Comparison of ENCODE assay signal across 22 cellular contexts in genomic region chr6:14642106-14642505, GRCh38.
"Had no signal": no experiment of that assay in that cellular context is flagged by ENCODE, and none has a peak within 500 bp of the region (broad histone marks: within the 10 kb centered on the region; RNA-seq: fewer than 3 reads in every experiment).

No MANE protein-coding gene starts in this region.

- H3K27ac Mint-ChIP-seq: memory B cell; natural killer cell treated with Interleukin-12 subunit alpha and Interleukin-12 subunit beta and Interleukin-15 and Interleukin-18, amount 100 ng/mL, for 72 hours; progenitor cell of endocrine pancreas; stimulated activated effector memory CD8-positive, alpha-beta T cell treated with anti-CD3 and anti-CD28 coated beads, Interleukin-12 subunit alpha, Interleukin-12 subunit beta, amount 100 ng/mL, for 72 hours had no signal

- ATAC-seq: left lobe of liver; mucosa of descending colon; natural killer cell treated with Interleukin-12 subunit alpha and Interleukin-12 subunit beta and Interleukin-15 and Interleukin-18, amount 100 ng/mL, for 72 hours; sciatic nerve; stimulated activated effector memory CD8-positive, alpha-beta T cell treated with anti-CD3 and anti-CD28 coated beads, Interleukin-12 subunit alpha, Interleukin-12 subunit beta, amount 100 ng/mL, for 72 hours; stimulated activated naive CD8-positive, alpha-beta T cell treated with anti-CD3 and anti-CD28 coated beads, Interleukin-15, Interleukin-2, amounts not matched to agents 100 U/mL and 50 U/mL, for 24 hours had no signal

- H3K27me3 Mint-ChIP-seq: memory B cell, naive B cell had no signal

- H3K4me3 Mint-ChIP-seq: memory B cell; natural killer cell treated with Interleukin-12 subunit alpha and Interleukin-12 subunit beta and Interleukin-15 and Interleukin-18, amount 100 ng/mL, for 72 hours; neural crest cell; stimulated activated effector memory CD8-positive, alpha-beta T cell treated with anti-CD3 and anti-CD28 coated beads, Interleukin-12 subunit alpha, Interleukin-12 subunit beta, amount 100 ng/mL, for 72 hours had no signal

- H3K9me3 Mint-ChIP-seq: memory B cell; natural killer cell treated with Interleukin-12 subunit alpha and Interleukin-12 subunit beta and Interleukin-15 and Interleukin-18, amount 100 ng/mL, for 72 hours; neural crest cell; stimulated activated effector memory CD8-positive, alpha-beta T cell treated with anti-CD3 and anti-CD28 coated beads, Interleukin-12 subunit alpha, Interleukin-12 subunit beta, amount 100 ng/mL, for 72 hours had no signal

- H3K36me3 Mint-ChIP-seq: memory B cell; naive B cell; natural killer cell treated with Interleukin-12 subunit alpha and Interleukin-12 subunit beta and Interleukin-15 and Interleukin-18, amount 100 ng/mL, for 72 hours; stimulated activated effector memory CD8-positive, alpha-beta T cell treated with anti-CD3 and anti-CD28 coated beads, Interleukin-12 subunit alpha, Interleukin-12 subunit beta, amount 100 ng/mL, for 72 hours had no signal

- DNase-seq: colonic mucosa; dermis blood vessel endothelial cell; effector memory CD4-positive, alpha-beta T cell; foreskin melanocyte; glutamatergic neuron; hippocampal formation; kidney; mucosa of descending colon; naive B cell; stimulated activated CD4-positive, alpha-beta T cell treated with anti-CD3 and anti-CD28 coated beads, Interleukin-2, amount 100 ng/mL, for 24 hours; stimulated activated CD4-positive, alpha-beta T cell treated with anti-CD3 and anti-CD28 coated beads, Interleukin-4, amount 100 ng/mL, for 24 hours; stimulated activated naive CD8-positive, alpha-beta T cell treated with anti-CD3 and anti-CD28 coated beads, Interleukin-15, Interleukin-2, amounts not matched to agents 100 U/mL and 50 U/mL, for 24 hours; testis; tibial artery; upper lobe of left lung had no signal
